In the genomic region with DNA sequence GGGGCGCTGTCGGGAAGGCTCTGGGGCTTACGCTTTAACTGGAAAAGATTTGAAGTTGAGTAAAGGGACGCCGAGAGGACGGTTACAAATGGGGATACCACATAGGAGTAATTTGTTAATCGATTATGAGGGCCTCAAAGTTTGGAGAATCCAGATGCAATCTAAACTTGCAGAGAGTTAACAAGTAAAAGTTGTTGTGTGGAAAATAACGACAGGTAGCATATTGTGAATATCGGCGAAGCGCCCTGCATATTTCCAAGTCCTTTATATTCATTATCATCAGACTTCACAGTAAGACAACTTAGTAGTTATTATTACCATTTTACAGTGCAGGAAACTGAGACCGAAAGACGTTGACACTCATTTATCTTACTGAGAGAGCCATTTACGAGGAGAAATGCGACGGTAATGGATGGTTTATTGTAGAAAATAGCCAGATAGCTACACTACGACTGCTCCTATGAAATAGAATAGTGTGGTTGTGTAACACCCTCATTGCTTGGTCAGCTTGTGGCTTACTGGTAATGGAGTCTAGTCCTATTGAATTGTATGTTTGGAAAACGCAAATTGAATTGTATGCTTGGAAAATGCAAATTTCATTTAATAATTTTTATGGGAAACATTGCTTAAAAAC, we compare ENCODE assay signal across 8 cellular contexts. TPM values are rescaled to one million over a fixed set of nuclear protein-coding genes. Genes with fewer than 3 reads are reported as not detected.
DNase-seq lines count a peak whose midpoint lies in the region; ATAC-seq and TF ChIP-seq lines count a peak whose summit lies in the region.

No MANE protein-coding gene starts in this region.

- H3K4me3 Mint-ChIP-seq in activated naive CD4-positive, alpha-beta T cell treated with anti-CD3 and anti-CD28 coated beads for 36 hours = peak overlapping the region; percentile 78

- H3K9ac ChIP-seq in SK-N-MC (ENCODE audit: insufficient read length) (peak overlapping the region; percentile 89), parathyroid adenoma (peak overlapping the region; percentile 93)

- H3K27me3 ChIP-seq in parathyroid adenoma (ENCODE audit: control insufficient read depth, insufficient read depth, low read length) = no peaks in the 10 kb centered on the region

- intact Hi-C loops in activated naive CD4-positive, alpha-beta T cell treated with anti-CD3 and anti-CD28 coated beads for 36 hours (cut with micrococcal nuclease) = loop anchor here (1.0 to 10.0 kb wide), 4 partner anchors 73 to 713 kb away; partner anchors contain the start of genes RAF1, RPL32, TAMM41 and TSEN2

- H3K79me2 ChIP-seq in parathyroid adenoma = peaks cover 33% of the 10 kb centered on the region

- H3K36me3 Mint-ChIP-seq in activated naive CD4-positive, alpha-beta T cell treated with anti-CD3 and anti-CD28 coated beads for 36 hours (ENCODE audit: low read depth) = no peaks in the 10 kb centered on the region

- peak overlapping the region; percentile 79 for H3K4me2 ChIP-seq in parathyroid adenoma (ENCODE audit: low read length)

- peak overlapping the region; percentile 89 for H3K4me3 ChIP-seq in SK-N-MC
- peak overlapping the region; percentile 94 for H3K4me3 ChIP-seq in parathyroid adenoma (ENCODE audit: low read depth, low read length)

- peak overlapping the region; percentile 99 for H2AFZ ChIP-seq in parathyroid adenoma

- no peaks in the 10 kb centered on the region for H3K9me3 ChIP-seq in SK-N-MC (ENCODE audit: low read depth, low read length)
- H3K9me3 ChIP-seq in parathyroid adenoma (ENCODE audit: control insufficient read depth, low read length) = no peaks in the 10 kb centered on the region

- H3K36me3 ChIP-seq in SK-N-MC (ENCODE audit: insufficient read depth, low read length) (no peaks in the 10 kb centered on the region), parathyroid adenoma (ENCODE audit: control insufficient read depth, insufficient read depth, low read length) (no peaks in the 10 kb centered on the region)

- DNase-seq in activated naive CD4-positive, alpha-beta T cell treated with anti-CD3 and anti-CD28 coated beads for 36 hours = no peak
- no peak for DNase-seq in activated naive CD4-positive, alpha-beta T cell treated with Interleukin-2 at 50 U/mL for 16 hours
- DNase-seq in SK-N-MC (ENCODE audit: low read depth, low spot score) (no peak), fibroblast of gingiva (ENCODE audit: low read depth) (peak; percentile 44), medulla oblongata (ENCODE audit: extremely low spot score) (no peak), epidermal melanocyte (ENCODE audit: insufficient read length, low spot score) (no peak)

- H3K27ac ChIP-seq in SK-N-MC (no peak overlapping the region), parathyroid adenoma (peak overlapping the region; percentile 96)

- peaks cover 7% of the 10 kb centered on the region for H3K4me1 ChIP-seq in parathyroid adenoma

- peak overlapping the region; percentile 88 for H3K27ac Mint-ChIP-seq in activated naive CD4-positive, alpha-beta T cell treated with anti-CD3 and anti-CD28 coated beads for 36 hours

- no peaks in the 10 kb centered on the region for H3K9me3 Mint-ChIP-seq in activated naive CD4-positive, alpha-beta T cell treated with anti-CD3 and anti-CD28 coated beads for 36 hours

- no peak for TF ChIP-seq CTCF in parathyroid adenoma (IDR thresholded peaks at IDR 0.05)

- CTCF ChIA-PET in activated naive CD4-positive, alpha-beta T cell treated with anti-CD3 and anti-CD28 coated beads for 36 hours (lab: Charles Lee) = interaction anchor here (1.2 kb wide), 1 partner anchor 163 kb away, joined by 4 read pairs; no protein-coding TSS in a partner anchor

- H3K27me3 Mint-ChIP-seq in activated naive CD4-positive, alpha-beta T cell treated with anti-CD3 and anti-CD28 coated beads for 36 hours (ENCODE audit: low read depth) = peaks cover 24% of the 10 kb centered on the region

- H3K4me1 Mint-ChIP-seq in activated naive CD4-positive, alpha-beta T cell treated with anti-CD3 and anti-CD28 coated beads for 36 hours (ENCODE audit: low read depth) = peaks cover 55% of the 10 kb centered on the region

- no peak for ATAC-seq in HG03025 (IDR thresholded peaks at IDR 0.05; ENCODE audit: low FRiP score, unreplicated experiment)

RNA-seq across cellular contexts. Expression of gene MKRN2, which starts 0.7 kb away (rescaled TPM):
- 10 to 100 TPM; 32.9 to 34.5 TPM for total RNA-seq in activated naive CD4-positive, alpha-beta T cell treated with anti-CD3 and anti-CD28 coated beads for 36 hours

RNA-seq across cellular contexts. Expression of gene MKRN2OS, which starts 12.3 kb away (rescaled TPM):
- not detected for total RNA-seq in activated naive CD4-positive, alpha-beta T cell treated with anti-CD3 and anti-CD28 coated beads for 36 hours
